14 cellular contexts compared by ENCODE assay signal in genomic region chr9:33022755-33023154, GRCh38. TPM values are rescaled to one million over a fixed set of nuclear protein-coding genes. Genes with fewer than 3 reads are reported as not detected.
A peak's percentile ranks its signal among the peaks of the same experiment; 100 is the strongest.
DNase-seq lines count a peak whose midpoint lies in the region; ATAC-seq, FAIRE-seq and TF ChIP-seq lines count a peak whose summit lies in the region.
"Had no signal": no experiment of that assay in that cellular context is flagged by ENCODE, and none has a peak within 500 bp of the region (broad histone marks: within the 10 kb centered on the region; RNA-seq: fewer than 3 reads in every experiment).

No MANE protein-coding gene starts in this region.

- no peak for TF ChIP-seq EP300 in A549 (IDR thresholded peaks at IDR 0.05)

- ATAC-seq in A549 (no peak), WTC11 (no peak), GM18907 (IDR thresholded peaks at IDR 0.05; ENCODE audit: unreplicated experiment) (no peak), heart left ventricle (no peak), GM19452 (IDR thresholded peaks at IDR 0.05; ENCODE audit: unreplicated experiment) (no peak)
- ATAC-seq: stimulated activated naive B cell treated with anti-CD40 and anti-IgM and Interleukin-4, amounts not matched to agents 10 μg/mL and 1 μg/mL and 100 μg/mL, for 72 hours had no signal

- intact Hi-C loops in heart left ventricle (cut with DNase I), result no loop called here
- intact Hi-C loops in thyroid gland (cut with DNase I), result no loop called here

- TF ChIP-seq POLR2A in A549 (IDR thresholded peaks at IDR 0.05; ENCODE audit: low read length), result no peak
- TF ChIP-seq POLR2A in heart left ventricle (IDR thresholded peaks at IDR 0.05), result no peak
- TF ChIP-seq POLR2A in thyroid gland (IDR thresholded peaks at IDR 0.05), result no peak

- H3K4me2 ChIP-seq in A549, result peak overlapping the region; percentile 94

- H3K4me3 Mint-ChIP-seq in CD8-positive, alpha-beta memory T cell, result peak overlapping the region; percentile 62 to 96 (median 71)
- H3K4me3 Mint-ChIP-seq in WTC11, result 0 out of 2 replicates have a peak overlapping the region, but pooled peaks have one; percentile 20
- H3K4me3 Mint-ChIP-seq in immature natural killer cell, result peak overlapping the region in 2 of 5 donors; percentile 21 to 45

- peaks cover 4 to 37% (median 7%) of the 10 kb centered on the region in 3 donors for H3K36me3 Mint-ChIP-seq in CD8-positive, alpha-beta memory T cell
- peaks cover 23% of the 10 kb centered on the region for H3K36me3 Mint-ChIP-seq in WTC11
- peaks cover 0 to 14% (median 5%) of the 10 kb centered on the region in 3 donors for H3K36me3 Mint-ChIP-seq in immature natural killer cell

- H3K4me3 ChIP-seq in A549 (no peak overlapping the region), heart left ventricle (no peak overlapping the region), thyroid gland (replicated peaks in 1 of 3) (no peak overlapping the region)
- no peak overlapping the region for H3K4me3 ChIP-seq in CD8-positive, alpha-beta memory T cell (ENCODE audit: low read length)
- H3K4me3 ChIP-seq: right atrium auricular region had no signal

- H3K27ac Mint-ChIP-seq in CD8-positive, alpha-beta memory T cell, result peak overlapping the region; percentile 55 to 99 (median 89)
- H3K27ac Mint-ChIP-seq in WTC11 (peak overlapping the region; percentile 49; the same call in 1 of the 2 replicates), immature natural killer cell (peak overlapping the region in 5 of 6 donors; percentile 17 to 66 (median 24))
- H3K27ac Mint-ChIP-seq: stimulated activated naive B cell treated with anti-CD40 and anti-IgM and Interleukin-4, amounts not matched to agents 10 μg/mL and 1 μg/mL and 100 μg/mL, for 72 hours had no signal

- peaks cover 46 to 61% (median 60%) of the 10 kb centered on the region in 3 donors for H3K4me1 Mint-ChIP-seq in CD8-positive, alpha-beta memory T cell
- H3K4me1 Mint-ChIP-seq in WTC11, result peaks cover 32% of the 10 kb centered on the region
- H3K4me1 Mint-ChIP-seq in immature natural killer cell, result peaks cover 27 to 48% of the 10 kb centered on the region in 2 donors

- H3K9me3 ChIP-seq in A549 (no peaks in the 10 kb centered on the region), heart left ventricle (no peaks in the 10 kb centered on the region), thyroid gland (no peaks in the 10 kb centered on the region)
- no peaks in the 10 kb centered on the region for H3K9me3 ChIP-seq in CD8-positive, alpha-beta memory T cell (ENCODE audit: low read length)
- H3K9me3 ChIP-seq: right atrium auricular region had no signal

- TF ChIP-seq RAD21 in A549 (conservative IDR thresholded peaks at IDR 0.05 in 1 of 2, IDR thresholded peaks at IDR 0.05 in 1 of 2), result no peak

- 87% methylated on average over 7 of the region's 7 CpGs for WGBS in A549 (ENCODE audit: missing lambda C conversion rate)
- WGBS in heart left ventricle, 4 donors, result 86 to 92% (median 90%) methylated on average over 7 of the region's 7 CpGs
- WGBS in thyroid gland, 2 donors, result 92% methylated on average over 7 of the region's 7 CpGs

- TF ChIP-seq CTCF in A549 (IDR thresholded peaks at IDR 0.05) (no peak), WTC11 (IDR thresholded peaks at IDR 0.05) (no peak), heart left ventricle (IDR thresholded peaks at IDR 0.05) (no peak), thyroid gland (IDR thresholded peaks at IDR 0.05) (no peak)

- no peaks in the 10 kb centered on the region for H3K27me3 ChIP-seq in CD8-positive, alpha-beta memory T cell (ENCODE audit: insufficient read depth, low read length, poor library complexity, severe bottlenecking)
- no peaks in the 10 kb centered on the region for H3K27me3 ChIP-seq in heart left ventricle
- H3K27me3 ChIP-seq in thyroid gland, result no peaks in the 10 kb centered on the region
- H3K27me3 ChIP-seq: right atrium auricular region had no signal

- peaks cover 0 to 7% of the 10 kb centered on the region in 2 donors for H3K27me3 Mint-ChIP-seq in CD8-positive, alpha-beta memory T cell
- no peaks in the 10 kb centered on the region for H3K27me3 Mint-ChIP-seq in WTC11 (ENCODE audit: low read depth)
- H3K27me3 Mint-ChIP-seq in immature natural killer cell (ENCODE audit: low read depth in 3 of 3), result peaks cover 18 to 26% (median 20%) of the 10 kb centered on the region in 3 donors
- H3K27me3 Mint-ChIP-seq: stimulated activated naive B cell treated with anti-CD40 and anti-IgM and Interleukin-4, amounts not matched to agents 10 μg/mL and 1 μg/mL and 100 μg/mL, for 72 hours had no signal

- POLR2A ChIA-PET in A549 (lab: Yijun Ruan, JAX) (no interaction called here), WTC11 (lab: Charles Lee) (no interaction called here)
- POLR2A ChIA-PET in CD8-positive, alpha-beta memory T cell (lab: Charles Lee), result no interaction called here

- peaks cover 7% of the 10 kb centered on the region for H3K36me3 ChIP-seq in CD8-positive, alpha-beta memory T cell (ENCODE audit: insufficient read depth, low read length)
- peaks cover 0 to 27% (median 17%) of the 10 kb centered on the region in 9 donors for H3K36me3 ChIP-seq in heart left ventricle
- H3K36me3 ChIP-seq in thyroid gland, result peaks cover 0 to 4% of the 10 kb centered on the region in 2 donors

- DNase-seq in A549 (ENCODE audit: low read depth in 1 of 2, low spot score in 1 of 2) (no peak), WTC11 (ENCODE audit: low spot score) (no peak), immature natural killer cell (no peak), heart left ventricle (no peak), thyroid gland (no peak)
- DNase-seq in CD8-positive, alpha-beta memory T cell, result no peak
- DNase-seq: activated naive CD4-positive, alpha-beta T cell treated with Interleukin-2 at 50 U/mL for 16 hours; stimulated activated CD4-positive, alpha-beta T cell treated with anti-CD3 and anti-CD28 coated beads, Interleukin-4, amount 100 ng/mL, for 1 hour; stimulated activated naive B cell treated with anti-CD40 and anti-IgM and Interleukin-4, amounts not matched to agents 10 μg/mL and 1 μg/mL and 100 μg/mL, for 72 hours had no signal

- CTCF ChIA-PET in A549 (lab: Yijun Ruan, JAX) (no interaction called here), WTC11 (lab: Charles Lee) (no interaction called here)
- CTCF ChIA-PET in CD8-positive, alpha-beta memory T cell (lab: Charles Lee), result interaction anchor here (1.8 kb wide), 1 partner anchor 10 kb away, joined by 5 read pairs; no protein-coding TSS in a partner anchor

- no peak for FAIRE-seq in A549 (lab: Jason Lieb, UNC)
- FAIRE-seq: endothelial cell of umbilical vein, HTR-8/SVneo had no signal

- 0 out of 6 replicates have a peak overlapping the region, but pooled peaks of 1 of the 2 experiments have one; percentile 0 for H3K27ac ChIP-seq in A549
- H3K27ac ChIP-seq in CD8-positive, alpha-beta memory T cell (ENCODE audit: low read depth, low read length), result peak overlapping the region; percentile 10
- no peak overlapping the region for H3K27ac ChIP-seq in heart left ventricle
- H3K27ac ChIP-seq in thyroid gland, result no peak overlapping the region
- H3K27ac ChIP-seq: right atrium auricular region had no signal

- no peaks in the 10 kb centered on the region for H3K9me3 Mint-ChIP-seq in CD8-positive, alpha-beta memory T cell
- no peaks in the 10 kb centered on the region for H3K9me3 Mint-ChIP-seq in WTC11
- no peaks in the 10 kb centered on the region for H3K9me3 Mint-ChIP-seq in immature natural killer cell
- H3K9me3 Mint-ChIP-seq: stimulated activated naive B cell treated with anti-CD40 and anti-IgM and Interleukin-4, amounts not matched to agents 10 μg/mL and 1 μg/mL and 100 μg/mL, for 72 hours had no signal

- H3K4me1 ChIP-seq in A549 (peaks cover 35% of the 10 kb centered on the region), heart left ventricle (peaks cover 0 to 42% (median 26%) of the 10 kb centered on the region in 12 donors), thyroid gland (peaks cover 20 to 24% of the 10 kb centered on the region in 2 donors)
- H3K4me1 ChIP-seq in CD8-positive, alpha-beta memory T cell (ENCODE audit: insufficient read depth, low read length), result peaks cover 35% of the 10 kb centered on the region

RNA-seq across cellular contexts. Expression of gene DNAJA1, which starts 2.3 kb away (rescaled TPM):
- polyA plus RNA-seq in A549 (2011; rRNA removed) (241 and 258 TPM in 2 replicates), A549 (2017; fragmentation: RNase III; extraction: RNeasy Plus Mini Kit Qiagen cat#74134 plus additional on column Dnase treatment) (357 to 421 TPM (median 410 TPM) in 3 replicates), immature natural killer cell (100 to 1,000 TPM in 1 of 3 donors, 10 to 100 TPM in 2; 64.2 to 108 (median 95.2) TPM), heart left ventricle (100 to 1,000 TPM in 1 of 2 donors, 10 to 100 TPM in 1; 32.6 to 133 TPM)
- polyA plus RNA-seq in A549 (2012; cell fraction: cytosol; rRNA removed), result 107 and 140 TPM in 2 replicates
- polyA plus RNA-seq in A549 (2012; cell fraction: nucleus; rRNA removed), result 48.1 and 57.9 TPM in 2 replicates
- polyA minus RNA-seq in A549 (2011; rRNA and poly(A)+ RNA removed), result 117 and 130 TPM in 2 replicates
- total RNA-seq in CD8-positive, alpha-beta memory T cell, result 100 to 1,000 TPM; 318 to 332 TPM
- polyA plus RNA-seq in CD8-positive, alpha-beta memory T cell, result 106 TPM
- total RNA-seq in WTC11 (2021) (74.5 to 96.5 TPM (median 95.6 TPM) in 3 replicates), heart left ventricle (100 to 1,000 TPM in 1 of 9 donors, 10 to 100 TPM in 8; 48.6 to 104 (median 63.1) TPM), thyroid gland (100 to 1,000 TPM in 2 of 4 donors, 10 to 100 TPM in 2; 81.8 to 118 (median 108) TPM)

RNA-seq across cellular contexts. Expression of gene APTX, which starts 21.3 kb away (rescaled TPM):
- polyA plus RNA-seq in A549 (2011; rRNA removed), result 51.1 and 69.6 TPM in 2 replicates
- polyA plus RNA-seq in A549 (2012; cell fraction: cytosol; rRNA removed), result 20.9 and 21.6 TPM in 2 replicates
- polyA plus RNA-seq in A549 (2012; cell fraction: nucleus; rRNA removed), result 10.7 and 22.0 TPM in 2 replicates
- 47.0 to 54.1 TPM (median 47.7 TPM) in 3 replicates for polyA plus RNA-seq in A549 (2017; fragmentation: RNase III; extraction: RNeasy Plus Mini Kit Qiagen cat#74134 plus additional on column Dnase treatment)
- polyA minus RNA-seq in A549 (2011; rRNA and poly(A)+ RNA removed), result 25.0 and 28.5 TPM in 2 replicates
- total RNA-seq in CD8-positive, alpha-beta memory T cell, result 10 to 100 TPM; 54.2 to 60.1 TPM
- polyA plus RNA-seq in CD8-positive, alpha-beta memory T cell, result 22.1 TPM
- 36.7 to 40.0 TPM (median 39.0 TPM) in 3 replicates for total RNA-seq in WTC11 (2021)
- polyA plus RNA-seq in immature natural killer cell, result 10 to 100 TPM; 32.7 to 43.1 (median 33.8) TPM
- 10 to 100 TPM in 8 of 9 donors, 1 to 10 TPM in 1; 9.4 to 22.5 (median 16.1) TPM for total RNA-seq in heart left ventricle
- 10 to 100 TPM; 12.5 to 33.4 TPM for polyA plus RNA-seq in heart left ventricle
- total RNA-seq in thyroid gland, result 10 to 100 TPM; 20.7 to 40.2 (median 28.3) TPM

RNA-seq across cellular contexts. Expression of gene SMU1, which starts 53.7 kb away (rescaled TPM):
- polyA plus RNA-seq in A549 (2011; rRNA removed) (25.3 and 26.0 TPM in 2 replicates), A549 (2017; fragmentation: RNase III; extraction: RNeasy Plus Mini Kit Qiagen cat#74134 plus additional on column Dnase treatment) (25.0 to 26.5 TPM (median 25.6 TPM) in 3 replicates), immature natural killer cell (10 to 100 TPM; 15.5 to 35.7 (median 22.5) TPM), heart left ventricle (10 to 100 TPM in 1 of 2 donors, 1 to 10 TPM in 1; 6.7 to 12.3 TPM)
- 8.5 and 10.5 TPM in 2 replicates for polyA plus RNA-seq in A549 (2012; cell fraction: cytosol; rRNA removed)
- 4.8 and 6.9 TPM in 2 replicates for polyA plus RNA-seq in A549 (2012; cell fraction: nucleus; rRNA removed)
- polyA minus RNA-seq in A549 (2011; rRNA and poly(A)+ RNA removed), result 17.4 and 18.3 TPM in 2 replicates
- total RNA-seq in CD8-positive, alpha-beta memory T cell, result 10 to 100 TPM; 27.5 to 27.6 TPM
- 21.2 TPM for polyA plus RNA-seq in CD8-positive, alpha-beta memory T cell
- total RNA-seq in WTC11 (2021) (23.2 to 23.3 TPM (median 23.2 TPM) in 3 replicates), heart left ventricle (10 to 100 TPM; 11.5 to 19.4 (median 15.8) TPM), thyroid gland (10 to 100 TPM; 19.8 to 24.2 (median 22.1) TPM)

Comparison
In these comparisons a context has a peak if more than half of its experiments do, and no peak if none do; other contexts are left out.
1. H3K27ac Mint-ChIP-seq: peak in every context shown above with its lines; median percentile 89 in CD8-positive, alpha-beta memory T cell; 49 in WTC11; 24 in immature natural killer cell.